32 cellular contexts compared by ENCODE assay signal in genomic region chr4:19940861-19941260, GRCh38.
"Had no signal": no experiment of that assay in that cellular context is flagged by ENCODE, and none has a peak within 500 bp of the region (broad histone marks: within the 10 kb centered on the region; RNA-seq: fewer than 3 reads in every experiment).

No MANE protein-coding gene starts in this region.

- DNase-seq: activated B cell treated with CpG ODN at 0.5 μM for 24 hours; activated CD4-positive, alpha-beta memory T cell treated with anti-CD3 and anti-CD28 coated beads for 36 hours; activated CD4-positive, alpha-beta T cell treated with anti-CD3 and anti-CD28 coated beads for 4 hours; activated CD4-positive, alpha-beta T cell treated with anti-CD3 and anti-CD28 coated beads, Interleukin-2, amount 10 ng/mL, durations not matched to agents 24 days and 14 days; activated CD4-positive, alpha-beta T cell treated with anti-CD3 and anti-CD28 coated beads, Interleukin-2, amount 50 U/mL, for 1 hour; activated CD4-positive, alpha-beta T cell treated with anti-CD3 and anti-CD28 coated beads, Interleukin-2, amount 50 U/mL, for 4 hours; activated CD4-positive, CD25-positive, alpha-beta regulatory T cell treated with anti-CD3 and anti-CD28 coated beads, Interleukin-2, amount 50 U/mL, for 72 hours; activated CD8-positive, alpha-beta memory T cell treated with anti-CD3 and anti-CD28 coated beads, Interleukin-2, amount 50 U/mL, for 4 hours; activated CD8-positive, alpha-beta T cell treated with anti-CD3 and anti-CD28 coated beads for 36 hours; activated effector memory CD4-positive, alpha-beta T cell treated with anti-CD3 and anti-CD28 coated beads, Interleukin-2, amount 50 U/mL, for 16 hours; activated gamma-delta T cell treated with Interleukin-2 at 50 U/mL for 16 hours; activated naive CD4-positive, alpha-beta T cell; activated naive CD4-positive, alpha-beta T cell treated with anti-CD3 and anti-CD28 coated beads for 36 hours; activated naive CD4-positive, alpha-beta T cell treated with anti-CD3 and anti-CD28 coated beads, Interleukin-2, amount 50 U/mL, for 16 hours; activated naive CD8-positive, alpha-beta T cell treated with anti-CD3 and anti-CD28 coated beads for 36 hours; activated T-cell treated with anti-CD3 and anti-CD28 coated beads for 4 hours; activated T-cell treated with anti-CD3 and anti-CD28 coated beads, Interleukin-2, amount 50 U/mL, for 1 hour; activated T-cell treated with anti-CD3 and anti-CD28 coated beads, Interleukin-2, amount 50 U/mL, for 4 hours; activated T-cell treated with anti-CD3 and anti-CD28 coated beads, Interleukin-2, amount 50 U/mL, for 72 hours; adrenal gland; amygdala; anterior cingulate cortex; caudate nucleus; cerebellar nuclear complex; T-helper 1 cell; T-helper 2 cell; T-helper 9 cell had no signal

- FAIRE-seq: bronchial epithelial cell, TTC549 had no signal

- H3K27ac ChIP-seq: adrenal gland, ascending aorta, cardiac muscle cell, VCaP had no signal

- H3K36me3 ChIP-seq: adrenal gland, ascending aorta, cardiac muscle cell had no signal

- H3K4me3 ChIP-seq: adrenal gland, ascending aorta, cardiac muscle cell had no signal

- H3K27me3 ChIP-seq: adrenal gland, ascending aorta, cardiac muscle cell had no signal

- H3K9me3 ChIP-seq: adrenal gland, ascending aorta had no signal

- H3K4me1 ChIP-seq: adrenal gland, ascending aorta had no signal
